Comparison of ENCODE assay signal across 20 cellular contexts in the genomic region with DNA sequence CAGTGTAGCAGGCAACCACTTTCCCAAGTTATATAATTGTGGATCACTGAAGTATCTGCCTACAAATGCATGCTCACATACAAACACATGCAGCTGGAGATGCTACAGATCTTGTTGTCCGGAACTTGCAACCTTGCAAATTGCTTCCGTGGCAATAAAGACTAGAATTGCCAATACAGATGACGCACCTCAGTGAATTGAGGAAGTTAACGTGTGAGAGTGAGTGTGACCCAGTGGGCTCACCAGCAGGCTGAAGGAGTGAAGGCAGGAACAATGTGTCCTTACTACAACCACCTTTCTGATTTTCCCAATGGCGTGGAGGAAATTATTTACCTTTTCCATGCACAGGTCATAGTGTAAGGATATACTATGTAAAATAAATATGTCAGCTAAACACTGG.
A peak's percentile ranks its signal among the peaks of the same experiment; 100 is the strongest.
DNase-seq lines count a peak whose midpoint lies in the region; ATAC-seq, FAIRE-seq and TF ChIP-seq lines count a peak whose summit lies in the region.
"Had no signal": no experiment of that assay in that cellular context is flagged by ENCODE, and none has a peak within 500 bp of the region (broad histone marks: within the 10 kb centered on the region; RNA-seq: fewer than 3 reads in every experiment).

No MANE protein-coding gene starts in this region.

- no peak for TF ChIP-seq POLR2A in HepG2 (IDR thresholded peaks at IDR 0.05; ENCODE audit: insufficient read depth in 1 of 2, low read depth in 2 of 2, low read length in 2 of 2)
- TF ChIP-seq POLR2A in right lobe of liver (IDR thresholded peaks at IDR 0.05): no peak
- no peak for TF ChIP-seq POLR2A in NB4 (IDR thresholded peaks at IDR 0.05; ENCODE audit: extremely low read depth, insufficient read length)
- no peak for TF ChIP-seq POLR2A in stomach (IDR thresholded peaks at IDR 0.05)

- no peak for DNase-seq in HepG2 (ENCODE audit: low spot score)
- DNase-seq in right lobe of liver: no peak
- DNase-seq in NB4 (ENCODE audit: low read depth): peak; percentile 41
- peak; percentile 5 for DNase-seq in germinal center (ENCODE audit: low spot score)
- DNase-seq in activated CD4-positive, alpha-beta memory T cell treated with anti-CD3 and anti-CD28 coated beads for 36 hours: no peak
- DNase-seq in stomach: no peak
- no peak for DNase-seq in RCC 7860 (ENCODE audit: low spot score)
- DNase-seq in SW 1271 (lab: John Stamatoyannopoulos, UW): no peak
- DNase-seq: CD8-positive, alpha-beta memory T cell; DMS79; H7; NCI-H1694 treated with DMSO at 0.1 percent for 48 hours; NCI-H2107; NCI-H345; NCI-H524 treated with DMSO at 0.1 percent for 48 hours; SHP77 treated with DMSO at 0.1 percent for 48 hours had no signal

- no peak for ATAC-seq in HepG2
- no peak for ATAC-seq in right lobe of liver

- no TSS peak for BruUV-seq in HepG2 (replicated peaks; lab: Mats Ljungman, UMichigan)

- 34% methylated on average over 5 of the region's 5 CpGs for WGBS in HepG2 (ENCODE audit: low lambda C conversion rate)
- WGBS in right lobe of liver (ENCODE audit: insufficient coverage, low coverage, low lambda C conversion rate, missing lambda C conversion rate): 57% methylated on average over 5 of the region's 5 CpGs
- WGBS in stomach, 5 donors: 86 to 93% (median 89%) methylated on average over 5 of the region's 5 CpGs

- H3K36me3 Mint-ChIP-seq in activated CD4-positive, alpha-beta memory T cell treated with anti-CD3 and anti-CD28 coated beads for 36 hours: no peaks in the 10 kb centered on the region

- H3K4me2 ChIP-seq in HepG2 (ENCODE audit: low read depth, low read length): no peak overlapping the region
- H3K4me2 ChIP-seq: KMS-11 had no signal

- H3K9me3 Mint-ChIP-seq in activated CD4-positive, alpha-beta memory T cell treated with anti-CD3 and anti-CD28 coated beads for 36 hours: no peaks in the 10 kb centered on the region
- H3K9me3 Mint-ChIP-seq: CD8-positive, alpha-beta memory T cell; T-helper 1 cell treated with Interleukin-12 subunit alpha and Interleukin-12 subunit beta and Interleukin-4 antibody, amounts not matched to agents 30 μg/mL and 1 μg/mL, for 36 hours had no signal

- no peak for FAIRE-seq in HepG2 (lab: Jason Lieb, UNC)
- no peak for FAIRE-seq in RCC 7860 (lab: Jason Lieb, UNC)
- FAIRE-seq: A204.1 had no signal

- H3K79me2 ChIP-seq in HepG2 (ENCODE audit: insufficient read depth, low read length): no peaks in the 10 kb centered on the region

- no peak overlapping the region for H2AFZ ChIP-seq in HepG2 (ENCODE audit: low read length)

- H4K20me1 ChIP-seq in HepG2 (ENCODE audit: insufficient read depth, low read length): no peaks in the 10 kb centered on the region
- H4K20me1 ChIP-seq: BLaER1 treated with 17β-estradiol and CSF1 and Interleukin-3, amounts not matched to agents 10 nM and 100 nM had no signal

- TF ChIP-seq CTCF in HepG2 (CRISPR knock-in tag; IDR thresholded peaks at IDR 0.05) (no peak), right lobe of liver (IDR thresholded peaks at IDR 0.05) (no peak), NB4 (IDR thresholded peaks at IDR 0.05; ENCODE audit: low read depth, low read length) (no peak), stomach (IDR thresholded peaks at IDR 0.05) (no peak)

- TF ChIP-seq RAD21 in HepG2 (CRISPR knock-in tag; IDR thresholded peaks at IDR 0.05): no peak

- no peak overlapping the region for H3K4me3 Mint-ChIP-seq in activated CD4-positive, alpha-beta memory T cell treated with anti-CD3 and anti-CD28 coated beads for 36 hours
- H3K4me3 Mint-ChIP-seq: CD8-positive, alpha-beta memory T cell; T-helper 1 cell treated with Interleukin-12 subunit alpha and Interleukin-12 subunit beta and Interleukin-4 antibody, amounts not matched to agents 30 μg/mL and 1 μg/mL, for 36 hours had no signal

- peaks cover 13% of the 10 kb centered on the region for H3K4me1 Mint-ChIP-seq in activated CD4-positive, alpha-beta memory T cell treated with anti-CD3 and anti-CD28 coated beads for 36 hours (ENCODE audit: low read depth)

- no peak overlapping the region for H3K27ac ChIP-seq in HepG2 (ENCODE audit: extremely low read length, insufficient read depth, low read length)
- no peak overlapping the region for H3K27ac ChIP-seq in right lobe of liver
- no peak overlapping the region for H3K27ac ChIP-seq in stomach
- H3K27ac ChIP-seq: BLaER1 treated with 17β-estradiol and CSF1 and Interleukin-3, amounts not matched to agents 10 nM and 100 nM; KMS-11 had no signal

- H3K27me3 ChIP-seq in HepG2 (ENCODE audit: control insufficient read depth in 1 of 2, insufficient read depth in 2 of 2, low read length in 2 of 2) (no peaks in the 10 kb centered on the region), right lobe of liver (no peaks in the 10 kb centered on the region), stomach (no peaks in the 10 kb centered on the region)
- H3K27me3 ChIP-seq: BLaER1 treated with 17β-estradiol and CSF1 and Interleukin-3, amounts not matched to agents 10 nM and 100 nM had no signal

- POLR2A ChIA-PET in HepG2 (lab: Yijun Ruan, JAX): no interaction called here
- POLR2A ChIA-PET in activated CD4-positive, alpha-beta memory T cell treated with anti-CD3 and anti-CD28 coated beads for 36 hours (lab: Charles Lee): no interaction called here

- in situ Hi-C loops in HepG2 (cut with HindIII; ENCODE audit: extremely low pct_ligation_motif_present, low pct_unique_long_range_greater_than_20kb): no loop called here

- H3K9me3 ChIP-seq in HepG2 (ENCODE audit: low read length) (no peaks in the 10 kb centered on the region), right lobe of liver (no peaks in the 10 kb centered on the region), stomach (no peaks in the 10 kb centered on the region)

- no peak overlapping the region for H3K27ac Mint-ChIP-seq in activated CD4-positive, alpha-beta memory T cell treated with anti-CD3 and anti-CD28 coated beads for 36 hours
- H3K27ac Mint-ChIP-seq: CD8-positive, alpha-beta memory T cell; T-helper 1 cell treated with Interleukin-12 subunit alpha and Interleukin-12 subunit beta and Interleukin-4 antibody, amounts not matched to agents 30 μg/mL and 1 μg/mL, for 36 hours had no signal

- peaks cover 2% of the 10 kb centered on the region for H3K27me3 Mint-ChIP-seq in activated CD4-positive, alpha-beta memory T cell treated with anti-CD3 and anti-CD28 coated beads for 36 hours

- intact Hi-C loops in HepG2 (cut with micrococcal nuclease; ENCODE audit: unreplicated experiment) (no loop called here), right lobe of liver (cut with DNase I) (no loop called here), stomach (cut with DNase I; ENCODE audit: low total_unique reads) (no loop called here)
- intact Hi-C loops in activated CD4-positive, alpha-beta memory T cell treated with anti-CD3 and anti-CD28 coated beads for 36 hours (cut with micrococcal nuclease): no loop called here

- H3K4me1 ChIP-seq in HepG2 (ENCODE audit: insufficient read depth, low read length) (no peaks in the 10 kb centered on the region), right lobe of liver (no peaks in the 10 kb centered on the region), stomach (no peaks in the 10 kb centered on the region)

- H3K4me3 ChIP-seq in HepG2 (replicated peaks in 1 of 3; ENCODE audit: insufficient read depth in 1 of 3, low read depth in 2 of 3, low read length in 3 of 3) (no peak overlapping the region), right lobe of liver (no peak overlapping the region), NB4 (ENCODE audit: low read depth, low read length) (no peak overlapping the region), stomach (no peak overlapping the region)
- H3K4me3 ChIP-seq: BLaER1 treated with 17β-estradiol and CSF1 and Interleukin-3, amounts not matched to agents 10 nM and 100 nM had no signal

- CTCF ChIA-PET in HepG2 (lab: Yijun Ruan, JAX; ENCODE audit: low intra/inter-chr PET ratio, low total read pairs): no interaction called here
- CTCF ChIA-PET in activated CD4-positive, alpha-beta memory T cell treated with anti-CD3 and anti-CD28 coated beads for 36 hours (lab: Charles Lee): no interaction called here

- H3K9ac ChIP-seq in HepG2 (ENCODE audit: insufficient read depth, low read depth, low read length): no peak overlapping the region
- H3K9ac ChIP-seq: BLaER1 treated with 17β-estradiol and CSF1 and Interleukin-3, amounts not matched to agents 10 nM and 100 nM; KMS-11 had no signal

- TF ChIP-seq EP300 in HepG2 (IDR thresholded peaks at IDR 0.05; ENCODE audit: low read depth in 2 of 2, low read length in 2 of 2) (no peak), HepG2 (CRISPR knock-in tag; IDR thresholded peaks at IDR 0.05; ENCODE audit: borderline replicate concordance) (no peak), stomach (IDR thresholded peaks at IDR 0.05) (no peak)

- no peaks in the 10 kb centered on the region for H3K36me3 ChIP-seq in HepG2 (replicated peaks in 1 of 2; ENCODE audit: control insufficient read depth in 1 of 2, insufficient read depth in 2 of 2, low read length in 2 of 2)
- no peaks in the 10 kb centered on the region for H3K36me3 ChIP-seq in right lobe of liver
- H3K36me3 ChIP-seq in stomach: no peaks in the 10 kb centered on the region

TF ChIP-seq in HepG2, 621 proteins besides CTCF, POLR2A, EP300 and RAD21 (continues in another document):
- TF ChIP-seq, protein P1, sequence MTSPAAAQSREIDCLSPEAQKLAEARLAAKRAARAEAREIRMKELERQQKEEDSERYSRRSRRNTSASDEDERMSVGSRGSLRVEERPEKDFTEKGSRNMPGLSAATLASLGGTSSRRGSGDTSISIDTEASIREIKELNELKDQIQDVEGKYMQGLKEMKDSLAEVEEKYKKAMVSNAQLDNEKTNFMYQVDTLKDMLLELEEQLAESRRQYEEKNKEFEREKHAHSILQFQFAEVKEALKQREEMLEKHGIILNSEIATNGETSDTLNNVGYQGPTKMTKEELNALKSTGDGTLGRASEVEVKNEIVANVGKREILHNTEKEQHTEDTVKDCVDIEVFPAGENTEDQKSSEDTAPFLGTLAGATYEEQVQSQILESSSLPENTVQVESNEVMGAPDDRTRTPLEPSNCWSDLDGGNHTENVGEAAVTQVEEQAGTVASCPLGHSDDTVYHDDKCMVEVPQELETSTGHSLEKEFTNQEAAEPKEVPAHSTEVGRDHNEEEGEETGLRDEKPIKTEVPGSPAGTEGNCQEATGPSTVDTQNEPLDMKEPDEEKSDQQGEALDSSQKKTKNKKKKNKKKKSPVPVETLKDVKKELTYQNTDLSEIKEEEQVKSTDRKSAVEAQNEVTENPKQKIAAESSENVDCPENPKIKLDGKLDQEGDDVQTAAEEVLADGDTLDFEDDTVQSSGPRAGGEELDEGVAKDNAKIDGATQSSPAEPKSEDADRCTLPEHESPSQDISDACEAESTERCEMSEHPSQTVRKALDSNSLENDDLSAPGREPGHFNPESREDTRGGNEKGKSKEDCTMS (CRISPR knock-in tag; conservative IDR thresholded peaks at IDR 0.05): no peak
- no peak for TF ChIP-seq ATRX (CRISPR knock-in tag; IDR thresholded peaks at IDR 0.05; ENCODE audit: borderline replicate concordance)
- TF ChIP-seq MAFK (conservative IDR thresholded peaks at IDR 0.05 in 1 of 2, IDR thresholded peaks at IDR 0.05 in 1 of 2; ENCODE audit: low read length in 2 of 2): peak; percentile 24 to 43; a peak in 3 of 4 replicates
- no peak for TF ChIP-seq ZNF441 (CRISPR knock-in tag; IDR thresholded peaks at IDR 0.05; ENCODE audit: borderline replicate concordance)
- no peak for TF ChIP-seq ZNF317 (CRISPR knock-in tag; IDR thresholded peaks at IDR 0.05)
- no peak for TF ChIP-seq FOXC1 (CRISPR knock-in tag; IDR thresholded peaks at IDR 0.05; ENCODE audit: borderline replicate concordance)

Comparison
In these comparisons a context has a peak if more than half of its experiments do, and no peak if none do; other contexts are left out.
1. DNase-seq: peak in NB4 (single experiment) and germinal center (single experiment); none in HepG2 (single experiment), right lobe of liver (0 of 3), activated CD4-positive, alpha-beta memory T cell treated with anti-CD3 and anti-CD28 coated beads for 36 hours (single experiment), stomach (single experiment), RCC 7860 (single experiment) and SW 1271 (0 of 2).